In genomic region chr16:78505544-78506371, GRCh38 we compare ENCODE assay signal across 1 cellular context.
A peak's percentile ranks its signal among the peaks of the same experiment; 100 is the strongest.
TF ChIP-seq lines count a peak whose summit lies in the region.

No MANE protein-coding gene starts in this region.

TF ChIP-seq in HepG2, 621 proteins besides CTCF, POLR2A, EP300 and RAD21 (continued from another document and continues in another):
- peak; percentile 57; the same call in 1 of the 2 replicates for TF ChIP-seq ZNF772 (CRISPR knock-in tag; IDR thresholded peaks at IDR 0.05)
- no peak for TF ChIP-seq FLYWCH1 (CRISPR knock-in tag; IDR thresholded peaks at IDR 0.05)
- TF ChIP-seq ZNF331 (CRISPR knock-in tag; IDR thresholded peaks at IDR 0.05), result 0 out of 2 replicates have a peak, but pooled peaks have one; percentile 45
- TF ChIP-seq E2F2 (CRISPR knock-in tag; IDR thresholded peaks at IDR 0.05; ENCODE audit: borderline replicate concordance), result 0 out of 2 replicates have a peak, but pooled peaks have one; percentile 26
- TF ChIP-seq CSRNP2 (CRISPR knock-in tag; conservative IDR thresholded peaks at IDR 0.05; ENCODE audit: low read depth), result no peak
- TF ChIP-seq BCLAF1 (IDR thresholded peaks at IDR 0.05), result no peak
- TF ChIP-seq ADNP (CRISPR knock-in tag; IDR thresholded peaks at IDR 0.05), result no peak
- TF ChIP-seq SRSF1 (optimal IDR thresholded peaks at IDR 0.05; ENCODE audit: low read depth, low read length), result no peak
- no peak for TF ChIP-seq TMF1 (CRISPR knock-in tag; IDR thresholded peaks at IDR 0.05; ENCODE audit: low read depth)
- no peak for TF ChIP-seq HMG20B (CRISPR knock-in tag; conservative IDR thresholded peaks at IDR 0.05)
- TF ChIP-seq DMTF1 (CRISPR knock-in tag; IDR thresholded peaks at IDR 0.05), result no peak
- no peak for TF ChIP-seq MZF1 (CRISPR knock-in tag; IDR thresholded peaks at IDR 0.05; ENCODE audit: borderline replicate concordance)
- TF ChIP-seq NFKB2 (CRISPR knock-in tag; IDR thresholded peaks at IDR 0.05; ENCODE audit: borderline replicate concordance), result peak; percentile 56; the same call in 1 of the 2 replicates
- TF ChIP-seq ELF3 (CRISPR knock-in tag; IDR thresholded peaks at IDR 0.05), result 0 out of 2 replicates have a peak, but pooled peaks have one; percentile 14
- 0 out of 2 replicates have a peak, but pooled peaks have one; percentile 77 for TF ChIP-seq NFIB (CRISPR knock-in tag; IDR thresholded peaks at IDR 0.05; ENCODE audit: borderline replicate concordance)
- no peak for TF ChIP-seq TFE3 (CRISPR knock-in tag; IDR thresholded peaks at IDR 0.05)
- TF ChIP-seq ZSCAN9 (CRISPR knock-in tag; IDR thresholded peaks at IDR 0.05; ENCODE audit: borderline replicate concordance), result no peak
- TF ChIP-seq NFIC (IDR thresholded peaks at IDR 0.05; ENCODE audit: low read length), result no peak
- TF ChIP-seq CBX1 (IDR thresholded peaks at IDR 0.05; ENCODE audit: low read depth), result no peak
- no peak for TF ChIP-seq MYNN (CRISPR knock-in tag; IDR thresholded peaks at IDR 0.05; ENCODE audit: low read depth)
- no peak for TF ChIP-seq HBP1 (CRISPR knock-in tag; IDR thresholded peaks at IDR 0.05; ENCODE audit: low read depth)
- peak; percentile 45 for TF ChIP-seq SMC3 (IDR thresholded peaks at IDR 0.05; ENCODE audit: low read length)
- TF ChIP-seq NAIF1 (CRISPR knock-in tag; IDR thresholded peaks at IDR 0.05; ENCODE audit: borderline replicate concordance), result no peak
- no peak; the same call in 1 of the 2 replicates for TF ChIP-seq ZNF607 (CRISPR knock-in tag; IDR thresholded peaks at IDR 0.05; ENCODE audit: borderline replicate concordance)
- TF ChIP-seq NONO (IDR thresholded peaks at IDR 0.05), result no peak
- peak; percentile 68 for TF ChIP-seq NONO (CRISPR knock-in tag; conservative IDR thresholded peaks at IDR 0.05)
- no peak for TF ChIP-seq DDIT3 (CRISPR knock-in tag; IDR thresholded peaks at IDR 0.05)
- no peak for TF ChIP-seq HCFC1 (IDR thresholded peaks at IDR 0.05; ENCODE audit: low read depth, low read length)
- no peak for TF ChIP-seq CENPX (CRISPR knock-in tag; IDR thresholded peaks at IDR 0.05)
- no peak for TF ChIP-seq ZNF704 (CRISPR knock-in tag; IDR thresholded peaks at IDR 0.05; ENCODE audit: borderline replicate concordance)
- no peak for TF ChIP-seq ZNF720 (CRISPR knock-in tag; IDR thresholded peaks at IDR 0.05)
- TF ChIP-seq MEF2D (CRISPR knock-in tag; IDR thresholded peaks at IDR 0.05), result no peak
- peak; percentile 45; the same call in 1 of the 2 replicates for TF ChIP-seq MYC (CRISPR knock-in tag; IDR thresholded peaks at IDR 0.05; ENCODE audit: borderline replicate concordance)
- TF ChIP-seq MBNL3 (CRISPR knock-in tag; conservative IDR thresholded peaks at IDR 0.05), result no peak
- TF ChIP-seq NRL (CRISPR knock-in tag; IDR thresholded peaks at IDR 0.05; ENCODE audit: borderline replicate concordance), result peak; percentile 34; the same call in 1 of the 2 replicates
- TF ChIP-seq MED13 (CRISPR knock-in tag; IDR thresholded peaks at IDR 0.05), result no peak
- no peak; the same call in 1 of the 2 replicates for TF ChIP-seq ZNF547 (CRISPR knock-in tag; IDR thresholded peaks at IDR 0.05)
- TF ChIP-seq ZNF318 (CRISPR knock-in tag; IDR thresholded peaks at IDR 0.05), result no peak
- TF ChIP-seq FOXC1 (CRISPR knock-in tag; IDR thresholded peaks at IDR 0.05; ENCODE audit: borderline replicate concordance), result peak; percentile 71; the same call in 1 of the 2 replicates
- TF ChIP-seq PAWR (CRISPR knock-in tag; IDR thresholded peaks at IDR 0.05; ENCODE audit: borderline replicate concordance), result no peak
- no peak for TF ChIP-seq NFE2L2 (IDR thresholded peaks at IDR 0.05; ENCODE audit: low read length)
- TF ChIP-seq KDM1A (CRISPR knock-in tag; IDR thresholded peaks at IDR 0.05), result no peak
